1 cellular context compared by ENCODE assay signal in genomic region chr11:58575377-58576020, GRCh38.
TF ChIP-seq lines count a peak whose summit lies in the region.

TSS of gene LPXN (minus strand) at chr11:58575856. CDS start at chr11:58575772, 84 bp downstream.

TF ChIP-seq in H1, 55 proteins besides CTCF, POLR2A, EP300 and RAD21 (continued from another document):
- TF ChIP-seq FOSL1 (IDR thresholded peaks at IDR 0.05; ENCODE audit: insufficient read depth, low read depth, low read length) (no peak), BCL11A (IDR thresholded peaks at IDR 0.05; ENCODE audit: low read depth in 2 of 2, low read length in 2 of 2) (no peak), PHF8 (conservative IDR thresholded peaks at IDR 0.05; ENCODE audit: low read depth, low read length) (no peak), TCF12 (IDR thresholded peaks at IDR 0.05; ENCODE audit: low read depth, low read length) (no peak), ASH2L (IDR thresholded peaks at IDR 0.05; ENCODE audit: low read length) (no peak), KDM1A (IDR thresholded peaks at IDR 0.05; ENCODE audit: borderline replicate concordance, low read length) (no peak), BRCA1 (IDR thresholded peaks at IDR 0.05; ENCODE audit: low read depth, low read length) (no peak), SIRT6 (IDR thresholded peaks at IDR 0.05; ENCODE audit: low read length) (no peak), SAP30 (IDR thresholded peaks at IDR 0.05; ENCODE audit: insufficient read depth, insufficient replicate concordance, low read length) (no peak), MAX (IDR thresholded peaks at IDR 0.05) (no peak), ZNF274 (IDR thresholded peaks at IDR 0.05; ENCODE audit: borderline replicate concordance, extremely low read depth, low read length) (no peak), USF2 (IDR thresholded peaks at IDR 0.05; ENCODE audit: low read length) (no peak), MAFK (IDR thresholded peaks at IDR 0.05; ENCODE audit: low read depth, low read length) (no peak), KDM5A (IDR thresholded peaks at IDR 0.05; ENCODE audit: low read length) (no peak), SP1 (IDR thresholded peaks at IDR 0.05; ENCODE audit: low read depth, low read length) (no peak), JUND (IDR thresholded peaks at IDR 0.05; ENCODE audit: low read length) (no peak), ATF2 (IDR thresholded peaks at IDR 0.05; ENCODE audit: low read length) (no peak)
